Comparison of ENCODE assay signal across 10 cellular contexts in genomic region chrX:10121787-10122186, GRCh38. TPM values are rescaled to one million over a fixed set of nuclear protein-coding genes. Genes with fewer than 3 reads are reported as not detected.
DNase-seq lines count a peak whose midpoint lies in the region; ATAC-seq and TF ChIP-seq lines count a peak whose summit lies in the region.
"Had no signal": no experiment of that assay in that cellular context is flagged by ENCODE, and none has a peak within 500 bp of the region (broad histone marks: within the 10 kb centered on the region; RNA-seq: fewer than 3 reads in every experiment).

No MANE protein-coding gene starts in this region.

- ATAC-seq in HG03196 (IDR thresholded peaks at IDR 0.05; ENCODE audit: unreplicated experiment), result peak; percentile 86
- ATAC-seq: esophagus mucosa had no signal

- TF ChIP-seq CTCF in GM10266 (IDR thresholded peaks at IDR 0.05; ENCODE audit: control insufficient read depth, insufficient read depth, low read depth, missing control alignments), result no peak
- no peak for TF ChIP-seq CTCF in GM20000 (IDR thresholded peaks at IDR 0.05; ENCODE audit: extremely low read depth, missing control alignments)
- no peak for TF ChIP-seq CTCF in astrocyte of the spinal cord (IDR thresholded peaks at IDR 0.05; ENCODE audit: low read depth, low read length)

- DNase-seq in GM10266 (ENCODE audit: extremely low spot score) (peak; percentile 64), GM20000 (ENCODE audit: low spot score) (peak; percentile 68), astrocyte of the spinal cord (ENCODE audit: low read depth, low spot score) (peak; percentile 12), ureter (ENCODE audit: low spot score) (no peak), NCI-H2081 treated with DMSO at 0.1 percent for 48 hours (lab: John Stamatoyannopoulos, UW) (no peak), RKO (ENCODE audit: low spot score) (no peak), NCI-H510A treated with DMSO at 0.1 percent for 48 hours (lab: John Stamatoyannopoulos, UW) (no peak)
- DNase-seq: SHP77 had no signal

- in situ Hi-C loops in astrocyte of the spinal cord (cut with HindIII; ENCODE audit: low sequenced_read_pairs), result no loop called here

- H3K4me3 ChIP-seq in astrocyte of the spinal cord (ENCODE audit: low read depth, low read length), result no peak overlapping the region

RNA-seq across cellular contexts. Expression of gene CLCN4, which starts 35.0 kb away (rescaled TPM):
- total RNA-seq in ureter, result 2.2 TPM

Comparison
In these comparisons a context has a peak if more than half of its experiments do, and no peak if none do; other contexts are left out.
1. DNase-seq: peak in GM10266 (single experiment), GM20000 (single experiment) and astrocyte of the spinal cord (single experiment); none in ureter (single experiment), NCI-H2081 treated with DMSO at 0.1 percent for 48 hours (single experiment), RKO (single experiment) and NCI-H510A treated with DMSO at 0.1 percent for 48 hours (single experiment).